Comparison of ENCODE assay signal across 11 cellular contexts in genomic region chrX:23785564-23785963, GRCh38. TPM values are rescaled to one million over a fixed set of nuclear protein-coding genes. Genes with fewer than 3 reads are reported as not detected.
DNase-seq lines count a peak whose midpoint lies in the region; ATAC-seq and TF ChIP-seq lines count a peak whose summit lies in the region.
"Had no signal": no experiment of that assay in that cellular context is flagged by ENCODE, and none has a peak within 500 bp of the region (broad histone marks: within the 10 kb centered on the region; RNA-seq: fewer than 3 reads in every experiment).

No MANE protein-coding gene starts in this region.

- no peaks in the 10 kb centered on the region for H3K9me3 Mint-ChIP-seq in effector memory CD8-positive, alpha-beta T cell
- H3K9me3 Mint-ChIP-seq in naive B cell: peaks cover 0 to 5% (median 0%) of the 10 kb centered on the region in 7 donors

- H3F3A ChIP-seq in PC-3 (ENCODE audit: low read length, unreplicated experiment): peaks cover 24% of the 10 kb centered on the region

- intact Hi-C loops in PC-3 (cut with micrococcal nuclease): no loop called here

- H3K36me3 Mint-ChIP-seq in effector memory CD8-positive, alpha-beta T cell (ENCODE audit: insufficient read depth): peaks cover 62% of the 10 kb centered on the region
- peaks cover 12 to 22% of the 10 kb centered on the region in 2 donors for H3K36me3 Mint-ChIP-seq in naive B cell

- no TSS peak for BruUV-seq in PC-3 (replicated peaks; lab: Mats Ljungman, UMichigan)

- no peak for TF ChIP-seq CTCF in PC-3 (conservative IDR thresholded peaks at IDR 0.05; ENCODE audit: low read depth, low read length)

- no peaks in the 10 kb centered on the region for H3K9me2 ChIP-seq in PC-3 (replicated peaks; ENCODE audit: low read length)

- H3K27ac ChIP-seq in ACC112 (ENCODE audit: low read depth, low read length) (peak overlapping the region; percentile 100), PC-3 (ENCODE audit: low read length) (peak overlapping the region; percentile 81; the same call in 1 of the 2 replicates)

- peaks cover 13 to 25% of the 10 kb centered on the region in 2 donors for H3K4me1 Mint-ChIP-seq in effector memory CD8-positive, alpha-beta T cell (ENCODE audit: low read depth in 2 of 2)
- peaks cover 18 to 44% (median 25%) of the 10 kb centered on the region in 3 donors for H3K4me1 Mint-ChIP-seq in naive B cell

- H3K4me3 Mint-ChIP-seq in effector memory CD8-positive, alpha-beta T cell: peak overlapping the region; percentile 14 to 95
- H3K4me3 Mint-ChIP-seq in naive B cell: peak overlapping the region in 4 of 8 donors; percentile 9 to 98 (median 94)

- no peaks in the 10 kb centered on the region for H3K27me3 Mint-ChIP-seq in effector memory CD8-positive, alpha-beta T cell
- H3K27me3 Mint-ChIP-seq in naive B cell: no peaks in the 10 kb centered on the region

- CTCF ChIA-PET in PC-3 (lab: Charles Lee): no interaction called here

- H3K4me2 ChIP-seq in PC-3 (ENCODE audit: low read length): peak overlapping the region; percentile 89

- DNase-seq in PC-3 (no peak), naive B cell (no peak), HK-2 (ENCODE audit: unreplicated experiment) (no peak), SW 1271 (lab: John Stamatoyannopoulos, UW) (no peak), kidney glomerular epithelial cell (lab: John Stamatoyannopoulos, UW) (no peak), islet precursor cell (no peak)
- DNase-seq in effector memory CD8-positive, alpha-beta T cell: no peak
- DNase-seq: foreskin melanocyte, NCI-H2171 treated with DMSO at 0.1 percent for 48 hours, occipital lobe had no signal

- peak overlapping the region; percentile 99 for H3K4me3 ChIP-seq in ACC112 (ENCODE audit: low read depth, low read length)
- H3K4me3 ChIP-seq in PC-3 (ENCODE audit: low read length): peak overlapping the region; percentile 97

- peak overlapping the region; percentile 38 to 90 for H3K27ac Mint-ChIP-seq in effector memory CD8-positive, alpha-beta T cell
- peak overlapping the region in 5 of 6 donors; percentile 30 to 99 (median 94) for H3K27ac Mint-ChIP-seq in naive B cell

- POLR2A ChIA-PET in PC-3 (lab: Charles Lee; ENCODE audit: unreplicated experiment): interaction anchor here (0.6 kb wide), 1 partner anchor 22 kb away, joined by 4 read pairs; no protein-coding TSS in a partner anchor

- peaks cover 23% of the 10 kb centered on the region for H4K20me1 ChIP-seq in PC-3 (ENCODE audit: low read length)

- H3K9me3 ChIP-seq in PC-3 (ENCODE audit: low read length): no peaks in the 10 kb centered on the region

- no peak overlapping the region for H2AFZ ChIP-seq in ACC112 (ENCODE audit: low read length, unreplicated experiment)
- no peak overlapping the region for H2AFZ ChIP-seq in PC-3 (ENCODE audit: low read length)

- no peak for ATAC-seq in PC-3
- ATAC-seq in effector memory CD8-positive, alpha-beta T cell (replicated peaks): no peak
- no peak for ATAC-seq in naive B cell (ENCODE audit: low read depth in 2 of 2)

- H3K36me3 ChIP-seq in ACC112 (ENCODE audit: insufficient read depth, low read length): peaks cover 26% of the 10 kb centered on the region
- H3K36me3 ChIP-seq in PC-3 (ENCODE audit: low read depth, low read length): peaks cover 11% of the 10 kb centered on the region

- peaks cover 27% of the 10 kb centered on the region for H3K4me1 ChIP-seq in ACC112 (ENCODE audit: control insufficient read depth, insufficient read depth, low read length, unreplicated experiment)
- H3K4me1 ChIP-seq in PC-3 (ENCODE audit: insufficient read depth, low read length): peaks cover 35% of the 10 kb centered on the region

- H3K27me3 ChIP-seq in ACC112 (ENCODE audit: insufficient read depth, low read length): no peaks in the 10 kb centered on the region
- no peaks in the 10 kb centered on the region for H3K27me3 ChIP-seq in PC-3 (ENCODE audit: low read length)

- peak overlapping the region; percentile 94; the same call in 1 of the 2 replicates for H3K9ac ChIP-seq in PC-3 (ENCODE audit: low read length)

- H3K79me2 ChIP-seq in ACC112 (ENCODE audit: control insufficient read depth, insufficient read depth, low read length, unreplicated experiment) (peaks cover 19% of the 10 kb centered on the region), PC-3 (ENCODE audit: low read length) (peaks cover 23% of the 10 kb centered on the region)

RNA-seq across cellular contexts. Expression of gene SAT1, which starts 2.6 kb away (rescaled TPM):
- 414 and 448 TPM in 2 replicates for total RNA-seq in PC-3 (2014; rRNA removed)
- polyA plus RNA-seq in naive B cell (ENCODE audit: low read depth in 6 of 6): 100 to 1,000 TPM; 114 to 204 (median 165) TPM

RNA-seq across cellular contexts. Expression of gene ACOT9, which starts 42.5 kb away (rescaled TPM):
- total RNA-seq in PC-3 (2014; rRNA removed): 66.2 and 75.6 TPM in 2 replicates
- polyA plus RNA-seq in naive B cell (ENCODE audit: low read depth in 6 of 6): 10 to 100 TPM; 14.0 to 23.9 (median 16.0) TPM
